28 cellular contexts compared by ENCODE assay signal in genomic region chrX:56932106-56932505, GRCh38.
"Had no signal": no experiment of that assay in that cellular context is flagged by ENCODE, and none has a peak within 500 bp of the region (broad histone marks: within the 10 kb centered on the region; RNA-seq: fewer than 3 reads in every experiment).

No MANE protein-coding gene starts in this region.

- ATAC-seq: effector memory CD8-positive, alpha-beta T cell; esophagus mucosa; foreskin keratinocyte; gastrocnemius medialis; gastroesophageal sphincter; heart left ventricle; heart right ventricle had no signal

- H2AFZ ChIP-seq: hepatocyte had no signal

- H3K27ac ChIP-seq: coronary artery, dorsolateral prefrontal cortex, epithelial cell of prostate, esophagus muscularis mucosa, esophagus squamous epithelium, foreskin keratinocyte, gastrocnemius medialis, gastroesophageal sphincter, heart left ventricle, heart right ventricle, hepatocyte had no signal

- H3K36me3 ChIP-seq: esophagus muscularis mucosa, esophagus squamous epithelium, gastrocnemius medialis, gastroesophageal sphincter, heart left ventricle, heart right ventricle had no signal

- H3K4me1 ChIP-seq: esophagus muscularis mucosa, esophagus squamous epithelium, foreskin keratinocyte, gastrocnemius medialis, gastroesophageal sphincter, heart left ventricle, heart right ventricle had no signal

- H3K79me2 ChIP-seq: hepatocyte had no signal

- H3K4me3 ChIP-seq: coronary artery, dorsolateral prefrontal cortex, esophagus muscularis mucosa, esophagus squamous epithelium, gastrocnemius medialis, gastroesophageal sphincter, heart left ventricle, heart right ventricle, hepatocyte had no signal

- FAIRE-seq: endometrium, endothelial cell of umbilical vein, frontal cortex had no signal

- H3K27me3 ChIP-seq: esophagus squamous epithelium, foreskin keratinocyte, gastroesophageal sphincter, heart left ventricle, hepatocyte had no signal

- H3K9me3 ChIP-seq: gastrocnemius medialis had no signal

- H3K4me2 ChIP-seq: hepatocyte had no signal

- DNase-seq: cortex of kidney; dermis blood vessel endothelial cell; dorsolateral prefrontal cortex; effector CD4-positive, alpha-beta T cell; effector CD8-positive, alpha-beta T cell; effector memory CD4-positive, alpha-beta T cell; effector memory CD8-positive, alpha-beta T cell; endodermal cell; erythroblast; esophagus squamous epithelium; foreskin fibroblast; foreskin keratinocyte; foreskin melanocyte; gastrocnemius medialis; glutamatergic neuron; head of caudate nucleus; heart left ventricle; heart right ventricle; hippocampal formation had no signal
